In the genomic region with DNA sequence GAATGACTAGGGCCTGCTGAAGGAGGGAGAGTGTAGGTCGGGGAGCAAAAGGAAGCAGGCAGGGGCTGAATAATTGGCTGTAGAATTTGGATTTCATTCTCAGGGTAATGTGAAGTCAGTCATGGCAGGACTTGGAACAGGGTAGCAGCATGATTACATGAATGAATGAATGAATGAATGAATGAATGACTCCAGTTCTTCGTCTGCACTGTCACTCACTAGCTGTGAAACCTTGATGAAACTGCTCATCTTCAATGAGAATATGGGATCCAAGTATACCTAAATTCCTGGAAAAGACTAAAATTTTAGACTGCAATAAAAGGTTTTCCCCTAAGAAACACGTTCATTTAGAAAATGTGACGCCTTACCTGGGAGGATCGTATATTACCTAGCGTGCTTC, we compare ENCODE assay signal across 36 cellular contexts. TPM values are rescaled to one million over a fixed set of nuclear protein-coding genes. Genes with fewer than 3 reads are reported as not detected.
"Had no signal": no experiment of that assay in that cellular context is flagged by ENCODE, and none has a peak within 500 bp of the region (broad histone marks: within the 10 kb centered on the region; RNA-seq: fewer than 3 reads in every experiment).

No MANE protein-coding gene starts in this region.

- ATAC-seq: activated CD8-positive, alpha-beta T cell treated with anti-CD3 and anti-CD28 coated beads for 36 hours; activated naive CD4-positive, alpha-beta T cell treated with anti-CD3 and anti-CD28 coated beads, Interleukin-2, amount 50 U/mL, for 72 hours; activated T-cell treated with anti-CD3 and anti-CD28 coated beads, Interleukin-2, amount 50 U/mL, for 4 hours; activated T-cell treated with anti-CD3 and anti-CD28 coated beads, Interleukin-2, amount 50 U/mL, for 72 hours; activated T-helper 17 cell treated with anti-CD3 and anti-CD28 coated beads, Interleukin-2, amount 50 U/mL, for 72 hours; body of pancreas had no signal

- H3K27ac Mint-ChIP-seq: activated B cell treated with CpG ODN at 0.5 μM for 24 hours; activated CD4-positive, alpha-beta memory T cell treated with anti-CD3 and anti-CD28 coated beads for 36 hours; activated CD4-positive, alpha-beta T cell treated with anti-CD3 and anti-CD28 coated beads, Interleukin-2, amount 10 ng/mL, durations not matched to agents 24 days and 14 days; activated CD8-positive, alpha-beta T cell treated with anti-CD3 and anti-CD28 coated beads for 36 hours; activated naive CD4-positive, alpha-beta T cell treated with anti-CD3 and anti-CD28 coated beads for 36 hours; activated naive CD4-positive, alpha-beta T cell treated with anti-CD3 and anti-CD28 coated beads, Interleukin-2, amount 50 U/mL, for 72 hours; activated naive CD8-positive, alpha-beta T cell treated with anti-CD3 and anti-CD28 coated beads for 36 hours; activated T-cell treated with anti-CD3 and anti-CD28 coated beads, Interleukin-2, amount 50 U/mL, for 72 hours; activated T-helper 1 cell treated with anti-CD3 and anti-CD28 coated beads, Interleukin-12 subunit alpha, Interleukin-12 subunit beta, Interleukin-2, Interleukin-4 antibody, amounts not matched to agents 30 ng/mL and 10 ng/mL and 1 ng/mL, durations not matched to agents 14 hours and 24 hours and 36 hours; activated T-helper 17 cell treated with anti-CD3 and anti-CD28 coated beads, Interleukin-2, amount 50 U/mL, for 72 hours; T-helper 1 cell treated with Interleukin-12 subunit alpha and Interleukin-12 subunit beta and Interleukin-4 antibody, amounts not matched to agents 30 μg/mL and 1 μg/mL, for 36 hours; T-helper 2 cell treated with Interferon-gamma antibody and Interleukin-4, amounts not matched to agents 5 μg/mL and 100 μg/mL, for 36 hours had no signal

- H3K4me3 ChIP-seq: adrenal gland, body of pancreas, breast epithelium had no signal

- H3K4me3 Mint-ChIP-seq: activated B cell treated with CpG ODN at 0.5 μM for 24 hours; activated CD4-positive, alpha-beta memory T cell treated with anti-CD3 and anti-CD28 coated beads for 36 hours; activated CD4-positive, alpha-beta T cell treated with anti-CD3 and anti-CD28 coated beads, Interleukin-2, amount 10 ng/mL, durations not matched to agents 24 days and 14 days; activated CD8-positive, alpha-beta T cell treated with anti-CD3 and anti-CD28 coated beads for 36 hours; activated naive CD4-positive, alpha-beta T cell treated with anti-CD3 and anti-CD28 coated beads for 36 hours; activated naive CD8-positive, alpha-beta T cell treated with anti-CD3 and anti-CD28 coated beads for 36 hours; activated T-cell treated with anti-CD3 and anti-CD28 coated beads, Interleukin-2, amount 50 U/mL, for 4 hours; activated T-cell treated with anti-CD3 and anti-CD28 coated beads, Interleukin-2, amount 50 U/mL, for 72 hours; activated T-helper 1 cell treated with anti-CD3 and anti-CD28 coated beads, Interleukin-12 subunit alpha, Interleukin-12 subunit beta, Interleukin-2, Interleukin-4 antibody, amounts not matched to agents 30 ng/mL and 10 ng/mL and 1 ng/mL, durations not matched to agents 14 hours and 24 hours and 36 hours; activated T-helper 17 cell treated with anti-CD3 and anti-CD28 coated beads, Interleukin-2, amount 50 U/mL, for 72 hours; T-helper 1 cell treated with Interleukin-12 subunit alpha and Interleukin-12 subunit beta and Interleukin-4 antibody, amounts not matched to agents 30 μg/mL and 1 μg/mL, for 36 hours; T-helper 2 cell treated with Interferon-gamma antibody and Interleukin-4, amounts not matched to agents 5 μg/mL and 100 μg/mL, for 36 hours had no signal

- H3K27ac ChIP-seq: adrenal gland, body of pancreas, brain microvascular endothelial cell, breast epithelium, VCaP had no signal

- DNase-seq: activated B cell treated with CpG ODN at 0.5 μM for 24 hours; activated CD4-positive, alpha-beta memory T cell treated with anti-CD3 and anti-CD28 coated beads for 36 hours; activated CD4-positive, alpha-beta T cell treated with anti-CD3 and anti-CD28 coated beads for 4 hours; activated CD4-positive, alpha-beta T cell treated with anti-CD3 and anti-CD28 coated beads, Interleukin-2, amount 10 ng/mL, durations not matched to agents 24 days and 14 days; activated CD4-positive, alpha-beta T cell treated with anti-CD3 and anti-CD28 coated beads, Interleukin-2, amount 50 U/mL, for 1 hour; activated CD4-positive, alpha-beta T cell treated with anti-CD3 and anti-CD28 coated beads, Interleukin-2, amount 50 U/mL, for 4 hours; activated CD4-positive, CD25-positive, alpha-beta regulatory T cell treated with anti-CD3 and anti-CD28 coated beads, Interleukin-2, amount 50 U/mL, for 72 hours; activated CD8-positive, alpha-beta memory T cell treated with anti-CD3 and anti-CD28 coated beads, Interleukin-2, amount 50 U/mL, for 4 hours; activated CD8-positive, alpha-beta T cell treated with anti-CD3 and anti-CD28 coated beads for 36 hours; activated effector memory CD4-positive, alpha-beta T cell treated with anti-CD3 and anti-CD28 coated beads, Interleukin-2, amount 50 U/mL, for 16 hours; activated gamma-delta T cell treated with Interleukin-2 at 50 U/mL for 16 hours; activated naive CD4-positive, alpha-beta T cell; activated naive CD4-positive, alpha-beta T cell treated with anti-CD3 and anti-CD28 coated beads for 36 hours; activated naive CD4-positive, alpha-beta T cell treated with anti-CD3 and anti-CD28 coated beads, Interleukin-2, amount 50 U/mL, for 16 hours; activated naive CD8-positive, alpha-beta T cell treated with anti-CD3 and anti-CD28 coated beads for 36 hours; activated T-cell treated with anti-CD3 and anti-CD28 coated beads for 4 hours; activated T-cell treated with anti-CD3 and anti-CD28 coated beads, Interleukin-2, amount 50 U/mL, for 1 hour; activated T-cell treated with anti-CD3 and anti-CD28 coated beads, Interleukin-2, amount 50 U/mL, for 4 hours; activated T-cell treated with anti-CD3 and anti-CD28 coated beads, Interleukin-2, amount 50 U/mL, for 72 hours; adrenal gland; amniotic stem cell; aorta; body of pancreas; brain microvascular endothelial cell; central memory CD4-positive, alpha-beta T cell; T-helper 2 cell; T-helper 9 cell had no signal

- H3K4me1 ChIP-seq: adrenal gland, body of pancreas, breast epithelium had no signal

- H3K27me3 ChIP-seq: adrenal gland, body of pancreas, brain microvascular endothelial cell, breast epithelium had no signal

- FAIRE-seq: TTC549 had no signal

- H3K9me3 Mint-ChIP-seq: activated B cell treated with CpG ODN at 0.5 μM for 24 hours; activated CD4-positive, alpha-beta memory T cell treated with anti-CD3 and anti-CD28 coated beads for 36 hours; activated CD4-positive, alpha-beta T cell treated with anti-CD3 and anti-CD28 coated beads, Interleukin-2, amount 10 ng/mL, durations not matched to agents 24 days and 14 days; activated CD8-positive, alpha-beta T cell treated with anti-CD3 and anti-CD28 coated beads for 36 hours; activated naive CD4-positive, alpha-beta T cell treated with anti-CD3 and anti-CD28 coated beads for 36 hours; activated T-cell treated with anti-CD3 and anti-CD28 coated beads, Interleukin-2, amount 50 U/mL, for 4 hours; activated T-cell treated with anti-CD3 and anti-CD28 coated beads, Interleukin-2, amount 50 U/mL, for 72 hours; activated T-helper 1 cell treated with anti-CD3 and anti-CD28 coated beads, Interleukin-12 subunit alpha, Interleukin-12 subunit beta, Interleukin-2, Interleukin-4 antibody, amounts not matched to agents 30 ng/mL and 10 ng/mL and 1 ng/mL, durations not matched to agents 14 hours and 24 hours and 36 hours; activated T-helper 17 cell treated with anti-CD3 and anti-CD28 coated beads, Interleukin-2, amount 50 U/mL, for 72 hours; T-helper 1 cell treated with Interleukin-12 subunit alpha and Interleukin-12 subunit beta and Interleukin-4 antibody, amounts not matched to agents 30 μg/mL and 1 μg/mL, for 36 hours; T-helper 2 cell treated with Interferon-gamma antibody and Interleukin-4, amounts not matched to agents 5 μg/mL and 100 μg/mL, for 36 hours had no signal

- H3K9me3 ChIP-seq: adrenal gland, body of pancreas, breast epithelium had no signal

- H3K36me3 ChIP-seq: adrenal gland, breast epithelium had no signal

RNA-seq across cellular contexts. Expression of a gene that starts 3.0 kb away (rescaled TPM):
- total RNA-seq: activated B cell treated with CpG ODN at 0.5 μM for 24 hours; activated CD4-positive, alpha-beta memory T cell treated with anti-CD3 and anti-CD28 coated beads for 36 hours; activated CD4-positive, alpha-beta T cell treated with anti-CD3 and anti-CD28 coated beads, Interleukin-2, amount 10 ng/mL, durations not matched to agents 24 days and 14 days; activated CD8-positive, alpha-beta memory T cell treated with anti-CD3 and anti-CD28 coated beads for 36 hours; activated CD8-positive, alpha-beta T cell treated with anti-CD3 and anti-CD28 coated beads for 36 hours; activated naive CD4-positive, alpha-beta T cell treated with anti-CD3 and anti-CD28 coated beads for 36 hours; activated naive CD4-positive, alpha-beta T cell treated with anti-CD3 and anti-CD28 coated beads, Interleukin-2, amount 50 U/mL, for 72 hours; activated naive CD8-positive, alpha-beta T cell treated with anti-CD3 and anti-CD28 coated beads for 36 hours; activated T-cell treated with anti-CD3 and anti-CD28 coated beads, Interleukin-2, amount 50 U/mL, for 72 hours; activated T-helper 1 cell treated with anti-CD3 and anti-CD28 coated beads, Interleukin-12 subunit alpha, Interleukin-12 subunit beta, Interleukin-2, Interleukin-4 antibody, amounts not matched to agents 30 ng/mL and 10 ng/mL and 1 ng/mL, durations not matched to agents 14 hours and 24 hours and 36 hours; activated T-helper 17 cell treated with anti-CD3 and anti-CD28 coated beads, Interleukin-2, amount 50 U/mL, for 72 hours had no signal
